ENCODE assay signal across 22 cellular contexts in the genomic region with DNA sequence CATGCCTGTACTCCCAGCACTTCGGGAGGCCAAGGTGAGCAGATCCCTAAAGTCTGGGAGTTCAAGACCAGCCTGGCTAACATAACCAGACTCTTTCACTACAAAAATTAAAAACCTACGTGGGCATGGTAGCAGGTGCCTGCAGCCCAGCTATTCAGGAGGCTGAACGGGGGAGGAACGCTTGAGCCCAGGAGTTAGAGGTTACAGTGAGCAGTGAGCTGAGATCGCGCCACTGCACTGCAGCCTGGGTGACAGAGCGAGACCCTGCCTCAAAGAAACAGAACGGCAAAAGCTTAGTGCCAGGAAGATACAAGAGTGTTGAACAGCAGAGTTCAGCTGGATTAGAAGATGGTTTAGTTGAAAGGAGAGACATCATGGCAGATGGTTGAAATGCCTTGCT. TPM values are rescaled to one million over a fixed set of nuclear protein-coding genes. Genes with fewer than 3 reads are reported as not detected.
DNase-seq lines count a peak whose midpoint lies in the region; ATAC-seq, FAIRE-seq and TF ChIP-seq lines count a peak whose summit lies in the region.
"Had no signal": no experiment of that assay in that cellular context is flagged by ENCODE, and none has a peak within 500 bp of the region (broad histone marks: within the 10 kb centered on the region; RNA-seq: fewer than 3 reads in every experiment).

No MANE protein-coding gene starts in this region.

- peak overlapping the region; percentile 36 for H2BK120ac ChIP-seq in H1 (replicated peaks; ENCODE audit: low read depth, low read length)

- H4K20me1 ChIP-seq in H1 (replicated peaks in 1 of 2; ENCODE audit: control insufficient read depth in 1 of 2, insufficient read depth in 2 of 2, low read length in 2 of 2): no peaks in the 10 kb centered on the region

- H3K27ac Mint-ChIP-seq in HFFc6: peak overlapping the region; percentile 48; the same call in 1 of the 2 replicates
- H3K27ac Mint-ChIP-seq in mesothelial cell of epicardium: peak overlapping the region; percentile 83
- no peak overlapping the region for H3K27ac Mint-ChIP-seq in natural killer cell treated with Interleukin-12 subunit alpha and Interleukin-12 subunit beta and Interleukin-15 and Interleukin-18, amount 100 ng/mL, for 72 hours
- H3K27ac Mint-ChIP-seq: CD4-positive, alpha-beta memory T cell had no signal

- no peak overlapping the region for H3K56ac ChIP-seq in H1 (replicated peaks; ENCODE audit: insufficient read length, low read depth, low read length)

- no peak for TF ChIP-seq POLR2A in H1 (IDR thresholded peaks at IDR 0.05; ENCODE audit: control extremely low read depth in 1 of 2, low read depth in 2 of 2, low read length in 2 of 2)

- TF ChIP-seq RAD21 in H1 (IDR thresholded peaks at IDR 0.05 in 1 of 2, conservative IDR thresholded peaks at IDR 0.05 in 1 of 2; ENCODE audit: low read depth in 2 of 2, low read length in 2 of 2): no peak

- TF ChIP-seq EP300 in H1 (IDR thresholded peaks at IDR 0.05; ENCODE audit: borderline replicate concordance in 1 of 2, low read depth in 2 of 2, low read length in 2 of 2): no peak

- H3K18ac ChIP-seq in H1 (ENCODE audit: extremely low read depth, low read length): peak overlapping the region; percentile 79

- H3K27me3 Mint-ChIP-seq in HFFc6 (ENCODE audit: insufficient read depth): peaks cover 2% of the 10 kb centered on the region
- H3K27me3 Mint-ChIP-seq in mesothelial cell of epicardium (ENCODE audit: low read depth): no peaks in the 10 kb centered on the region
- H3K27me3 Mint-ChIP-seq in natural killer cell treated with Interleukin-12 subunit alpha and Interleukin-12 subunit beta and Interleukin-15 and Interleukin-18, amount 100 ng/mL, for 72 hours: peaks cover 2 to 21% of the 10 kb centered on the region in 2 donors

- TF ChIP-seq CTCF in HFFc6 (IDR thresholded peaks at IDR 0.05): no peak
- TF ChIP-seq CTCF in H1 (IDR thresholded peaks at IDR 0.05; ENCODE audit: control extremely low read depth in 1 of 3, insufficient read depth in 1 of 3, low read depth in 1 of 3, low read length in 3 of 3): no peak
- no peak for TF ChIP-seq CTCF in mesothelial cell of epicardium (IDR thresholded peaks at IDR 0.05; ENCODE audit: unreplicated experiment)
- TF ChIP-seq CTCF in D721Med (IDR thresholded peaks at IDR 0.05; ENCODE audit: insufficient read depth, missing control alignments): no peak

- no peak overlapping the region for H3K9ac ChIP-seq in H1 (replicated peaks in 1 of 4; ENCODE audit: extremely low read depth in 1 of 4, low read depth in 3 of 4, low read length in 3 of 4)
- H3K9ac ChIP-seq: GM23248 had no signal

- peak overlapping the region; percentile 62; the same call in 1 of the 2 replicates for H2BK20ac ChIP-seq in H1 (ENCODE audit: low read length)

- peaks cover 36% of the 10 kb centered on the region for H3K36me3 Mint-ChIP-seq in HFFc6 (ENCODE audit: low read depth)
- H3K36me3 Mint-ChIP-seq in mesothelial cell of epicardium: peaks cover 33% of the 10 kb centered on the region
- H3K36me3 Mint-ChIP-seq in natural killer cell treated with Interleukin-12 subunit alpha and Interleukin-12 subunit beta and Interleukin-15 and Interleukin-18, amount 100 ng/mL, for 72 hours: peaks cover 8% of the 10 kb centered on the region
- H3K36me3 Mint-ChIP-seq: CD4-positive, alpha-beta memory T cell had no signal

- peak overlapping the region; percentile 67 for H2BK5ac ChIP-seq in H1 (ENCODE audit: low read depth, low read length)

- H3K27me3 ChIP-seq in H1 (replicated peaks in 1 of 4; ENCODE audit: control insufficient read depth in 3 of 4, extremely low read depth in 1 of 4, insufficient read depth in 3 of 4, low read length in 3 of 4): no peaks in the 10 kb centered on the region

- peak overlapping the region; percentile 20; the same call in 1 of the 2 replicates for H3K27ac ChIP-seq in H1 (ENCODE audit: low read depth, low read length)
- H3K27ac ChIP-seq: GM23248 had no signal

- peaks cover 74% of the 10 kb centered on the region for H3K4me1 Mint-ChIP-seq in HFFc6 (ENCODE audit: low read depth)
- peaks cover 45% of the 10 kb centered on the region for H3K4me1 Mint-ChIP-seq in mesothelial cell of epicardium
- H3K4me1 Mint-ChIP-seq in natural killer cell treated with Interleukin-12 subunit alpha and Interleukin-12 subunit beta and Interleukin-15 and Interleukin-18, amount 100 ng/mL, for 72 hours (ENCODE audit: low read depth in 2 of 2): no peaks in the 10 kb centered on the region
- H3K4me1 Mint-ChIP-seq: CD4-positive, alpha-beta memory T cell had no signal

- ATAC-seq in GM21381 (IDR thresholded peaks at IDR 0.05; ENCODE audit: unreplicated experiment) (no peak), GM19463 (IDR thresholded peaks at IDR 0.05; ENCODE audit: unreplicated experiment) (no peak)
- ATAC-seq in natural killer cell treated with Interleukin-12 subunit alpha and Interleukin-12 subunit beta and Interleukin-15 and Interleukin-18, amount 100 ng/mL, for 72 hours: no peak
- ATAC-seq: K562 had no signal

- no peaks in the 10 kb centered on the region for H3K23me2 ChIP-seq in H1 (ENCODE audit: low read depth, low read length)

- no peak overlapping the region for H3K23ac ChIP-seq in H1 (ENCODE audit: insufficient read length)

- H4K8ac ChIP-seq in H1 (ENCODE audit: extremely low read depth, insufficient read depth, low read length): no peak overlapping the region

- H2BK15ac ChIP-seq in H1 (ENCODE audit: low read length): peak overlapping the region; percentile 76

- DNase-seq in HFFc6 (no peak), H1 (ENCODE audit: low read depth in 1 of 2, low spot score in 2 of 2) (no peak), mesothelial cell of epicardium (ENCODE audit: low spot score in 2 of 2, unreplicated experiment in 2 of 2) (no peak), D721Med (ENCODE audit: insufficient read length, low spot score) (no peak)
- no peak for DNase-seq in natural killer cell treated with Interleukin-12 subunit alpha and Interleukin-12 subunit beta and Interleukin-15 and Interleukin-18, amount 100 ng/mL, for 72 hours (ENCODE audit: low spot score)
- DNase-seq: CD4-positive, alpha-beta memory T cell; DMS79; GM23248; MV-4-11; NCI-H1417; NCI-H2029; NCI-H2171 treated with DMSO at 0.1 percent for 48 hours; NCI-H446 treated with DMSO at 0.1 percent for 48 hours; NCI-H748 treated with DMSO at 0.1 percent for 48 hours; RPMI8226; SIG-M5 had no signal

- peaks cover 0 to 77% of the 10 kb centered on the region in 2 experiments; a peak in 3 of 4 replicates for H3K79me2 ChIP-seq in H1 (ENCODE audit: control insufficient read depth in 1 of 2, insufficient read depth in 2 of 2, low read length in 2 of 2)

- peak overlapping the region; percentile 75; the same call in 1 of the 2 replicates for H2AK5ac ChIP-seq in H1 (ENCODE audit: low read depth, low read length)

- FAIRE-seq in H1 (lab: Jason Lieb, UNC) (no peak), D721Med (lab: Jason Lieb, UNC) (no peak)
- FAIRE-seq: GM12878, K562 had no signal

- peaks cover 6% of the 10 kb centered on the region; the same call in 1 of the 2 replicates for H3K79me1 ChIP-seq in H1 (ENCODE audit: low read depth, low read length)

- H2BK12ac ChIP-seq in H1 (ENCODE audit: low read depth, low read length): peak overlapping the region; percentile 40

- H3K9me3 ChIP-seq in H1 (ENCODE audit: insufficient read depth in 2 of 2, low read depth in 1 of 2, low read length in 1 of 2): peaks cover 3 to 5% of the 10 kb centered on the region in 2 experiments; a peak in 2 of 4 replicates

- H3K4me2 ChIP-seq in H1 (ENCODE audit: insufficient read depth in 1 of 2, low read depth in 2 of 2, low read length in 2 of 2): peak overlapping the region; percentile 17 to 91; a peak in 3 of 4 replicates

- no peak overlapping the region for H3K4me3 Mint-ChIP-seq in HFFc6
- H3K4me3 Mint-ChIP-seq in mesothelial cell of epicardium: no peak overlapping the region
- H3K4me3 Mint-ChIP-seq in natural killer cell treated with Interleukin-12 subunit alpha and Interleukin-12 subunit beta and Interleukin-15 and Interleukin-18, amount 100 ng/mL, for 72 hours: no peak overlapping the region
- H3K4me3 Mint-ChIP-seq: CD4-positive, alpha-beta memory T cell had no signal

- peak overlapping the region; percentile 36 for H4K91ac ChIP-seq in H1 (replicated peaks; ENCODE audit: insufficient read length, low read length)

- H3K4ac ChIP-seq in H1 (replicated peaks; ENCODE audit: insufficient read length, low read depth, low read length): no peak overlapping the region

- no peak overlapping the region for H3K14ac ChIP-seq in H1 (ENCODE audit: insufficient read length)

- 77% methylated on average over 8 of the region's 8 CpGs; no CpG with 5 or more reads in 1 of the 2 experiments for WGBS in H1 (ENCODE audit: extremely low coverage in 1 of 2, insufficient coverage in 1 of 2, insufficient read length in 1 of 2, insufficient replicate concordance in 2 of 2, low coverage in 1 of 2, low lambda C conversion rate in 2 of 2, missing lambda C conversion rate in 1 of 2), 2 experiments

- peaks cover 0 to 2% (median 0%) of the 10 kb centered on the region in 4 experiments; a peak in 2 of 8 replicates for H3K36me3 ChIP-seq in H1 (ENCODE audit: control insufficient read depth in 2 of 4, insufficient read depth in 4 of 4, low read length in 3 of 4)

- H2AFZ ChIP-seq in H1 (ENCODE audit: low read length): no peak overlapping the region
- H2AFZ ChIP-seq: GM23248 had no signal

- H4K5ac ChIP-seq in H1 (ENCODE audit: insufficient read length, low read depth, low read length): peak overlapping the region; percentile 69

- CTCF ChIA-PET in H1 (lab: Charles Lee; ENCODE audit: partially characterized antibody): interaction anchor here (1.0 to 1.5 kb wide), 4 partner anchors 10 to 142 kb away, joined by 3 to 8 read pairs (median 4); no protein-coding TSS in a partner anchor

- peak overlapping the region in 1 of 4 experiments; percentile 52; a peak in 2 of 8 replicates for H3K4me3 ChIP-seq in H1 (ENCODE audit: extremely low read depth in 1 of 4, insufficient read depth in 2 of 4, low read depth in 3 of 4, low read length in 4 of 4)
- H3K4me3 ChIP-seq: GM12878, GM23248, K562 had no signal

- POLR2A ChIA-PET in H1 (lab: Charles Lee; ENCODE audit: partially characterized antibody): interaction anchor here (1.3 to 2.3 kb wide), 3 partner anchors 10 to 14 kb away, joined by 3 to 9 read pairs (median 8); no protein-coding TSS in a partner anchor

- H3K4me1 ChIP-seq in H1 (replicated peaks in 1 of 4; ENCODE audit: control insufficient read depth in 3 of 4, insufficient read depth in 4 of 4, low read length in 3 of 4): peaks cover 2 to 23% (median 10%) of the 10 kb centered on the region in 4 experiments

- H3K9me3 Mint-ChIP-seq in HFFc6 (peaks cover 19% of the 10 kb centered on the region), mesothelial cell of epicardium (peaks cover 17% of the 10 kb centered on the region)
- H3K9me3 Mint-ChIP-seq in natural killer cell treated with Interleukin-12 subunit alpha and Interleukin-12 subunit beta and Interleukin-15 and Interleukin-18, amount 100 ng/mL, for 72 hours: peaks cover under 1% of the 10 kb centered on the region

RNA-seq across cellular contexts. Expression of a gene that starts 24.1 kb away (rescaled TPM):
- not detected for total RNA-seq in HFFc6 (2021; fragmentation: NEBNext Ultra II Directional; extraction: Animal tissue kit (Norgen Biotek cat#: 25700))
- not detected in 2 replicates for total RNA-seq in H1 (2021; fragmentation: NEBNext Ultra II Directional; extraction: Animal tissue kit (Norgen Biotek cat#: 25700))
- not detected in 2 replicates for polyA plus RNA-seq in H1 (2011; rRNA removed)
- polyA plus RNA-seq in H1 (2011; cell fraction: cytosol; rRNA removed): not detected
- polyA plus RNA-seq in H1 (2011; cell fraction: nucleus; rRNA removed): not detected
- 0.11 TPM in 1 of 4 replicates, not detected in the others for polyA plus RNA-seq in H1 (2012, experiment 1 of 2)
- not detected for polyA plus RNA-seq in H1 (2012, experiment 2 of 2)
- polyA plus RNA-seq in H1 (2013, experiment 1 of 2): not detected
- not detected for polyA plus RNA-seq in H1 (2013, experiment 2 of 2)
- polyA minus RNA-seq in H1 (2011; rRNA and poly(A)+ RNA removed): not detected in 2 replicates
- not detected for polyA minus RNA-seq in H1 (2011; cell fraction: cytosol; rRNA and poly(A)+ RNA removed)
- polyA minus RNA-seq in H1 (2011; cell fraction: nucleus; rRNA and poly(A)+ RNA removed): not detected
- not detected in 3 replicates for total RNA-seq in mesothelial cell of epicardium
- total RNA-seq in natural killer cell treated with Interleukin-12 subunit alpha and Interleukin-12 subunit beta and Interleukin-15 and Interleukin-18, amount 100 ng/mL, for 72 hours: not detected
- total RNA-seq: CD4-positive, alpha-beta memory T cell; G401; GM12878; GM23248; HT-29; K562 had no signal
- polyA plus RNA-seq: CD4-positive, alpha-beta memory T cell; GM12878; GM23248 had no signal

RNA-seq across cellular contexts. Expression of a gene that starts 58.3 kb away (rescaled TPM):
- 100 to 1,000 TPM; 140 to 181 (median 150) TPM for total RNA-seq in HFFc6 (2021; fragmentation: NEBNext Ultra II Directional; extraction: Animal tissue kit (Norgen Biotek cat#: 25700))
- total RNA-seq in H1 (2021; fragmentation: NEBNext Ultra II Directional; extraction: Animal tissue kit (Norgen Biotek cat#: 25700)): 97.9 and 104 TPM in 2 replicates
- 24.7 and 29.6 TPM in 2 replicates for polyA plus RNA-seq in H1 (2011; rRNA removed)
- 29.0 TPM for polyA plus RNA-seq in H1 (2011; cell fraction: cytosol; rRNA removed)
- polyA plus RNA-seq in H1 (2011; cell fraction: nucleus; rRNA removed): 68.0 TPM
- polyA plus RNA-seq in H1 (2012, experiment 1 of 2): 56.1 to 128 TPM (median 79.3 TPM) in 4 replicates
- 25.3 TPM for polyA plus RNA-seq in H1 (2012, experiment 2 of 2)
- polyA plus RNA-seq in H1 (2013, experiment 1 of 2): 65.6 TPM
- 69.0 TPM for polyA plus RNA-seq in H1 (2013, experiment 2 of 2)
- polyA minus RNA-seq in H1 (2011; rRNA and poly(A)+ RNA removed): 87.0 and 138 TPM in 2 replicates
- polyA minus RNA-seq in H1 (2011; cell fraction: cytosol; rRNA and poly(A)+ RNA removed): 81.0 TPM
- 137 TPM for polyA minus RNA-seq in H1 (2011; cell fraction: nucleus; rRNA and poly(A)+ RNA removed)
- total RNA-seq in mesothelial cell of epicardium: 267 to 289 TPM (median 285 TPM) in 3 replicates
- 1 to 10 TPM; 1.0 to 2.2 TPM for total RNA-seq in natural killer cell treated with Interleukin-12 subunit alpha and Interleukin-12 subunit beta and Interleukin-15 and Interleukin-18, amount 100 ng/mL, for 72 hours

Comparison
In these comparisons a context has a peak if more than half of its experiments do, and no peak if none do; other contexts are left out.
1. H3K27ac Mint-ChIP-seq: peak in HFFc6 (single experiment) and mesothelial cell of epicardium (single experiment); none in natural killer cell treated with Interleukin-12 subunit alpha and Interleukin-12 subunit beta and Interleukin-15 and Interleukin-18, amount 100 ng/mL, for 72 hours (0 of 2).
2. RNA of a gene that starts 58.3 kb away (total RNA-seq): 267 to 289 TPM in mesothelial cell of epicardium, 140 to 181 TPM in HFFc6 and 97.9 to 104 TPM in H1; 1.0 to 2.2 TPM in natural killer cell treated with Interleukin-12 subunit alpha and Interleukin-12 subunit beta and Interleukin-15 and Interleukin-18, amount 100 ng/mL, for 72 hours; every median in the first group is over 10 times any median in the second.